1 cellular context compared by ENCODE assay signal in the genomic region with DNA sequence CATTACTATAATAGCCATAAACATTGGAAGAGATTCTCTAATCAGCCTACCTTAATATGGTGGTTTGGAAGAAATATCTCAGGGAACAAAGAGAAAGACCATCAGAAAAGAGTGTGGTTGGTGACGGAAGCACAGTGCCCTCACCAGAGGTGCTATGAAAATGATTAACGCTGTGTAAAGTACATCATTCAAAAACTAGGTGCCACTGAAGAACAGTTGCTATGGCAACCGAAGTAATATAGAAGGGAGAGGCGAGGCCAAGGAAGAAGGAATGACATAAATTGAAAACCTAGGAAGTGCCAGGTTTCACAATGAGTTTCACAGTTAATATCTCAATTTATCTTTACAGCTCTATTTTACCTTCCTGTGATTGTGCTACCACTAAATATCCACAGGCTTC.
TF ChIP-seq lines count a peak whose summit lies in the region.

No MANE protein-coding gene starts in this region.

TF ChIP-seq in GM23338, 12 proteins besides CTCF, POLR2A, EP300 and RAD21 (continued from another document):
- TF ChIP-seq, protein P1, sequence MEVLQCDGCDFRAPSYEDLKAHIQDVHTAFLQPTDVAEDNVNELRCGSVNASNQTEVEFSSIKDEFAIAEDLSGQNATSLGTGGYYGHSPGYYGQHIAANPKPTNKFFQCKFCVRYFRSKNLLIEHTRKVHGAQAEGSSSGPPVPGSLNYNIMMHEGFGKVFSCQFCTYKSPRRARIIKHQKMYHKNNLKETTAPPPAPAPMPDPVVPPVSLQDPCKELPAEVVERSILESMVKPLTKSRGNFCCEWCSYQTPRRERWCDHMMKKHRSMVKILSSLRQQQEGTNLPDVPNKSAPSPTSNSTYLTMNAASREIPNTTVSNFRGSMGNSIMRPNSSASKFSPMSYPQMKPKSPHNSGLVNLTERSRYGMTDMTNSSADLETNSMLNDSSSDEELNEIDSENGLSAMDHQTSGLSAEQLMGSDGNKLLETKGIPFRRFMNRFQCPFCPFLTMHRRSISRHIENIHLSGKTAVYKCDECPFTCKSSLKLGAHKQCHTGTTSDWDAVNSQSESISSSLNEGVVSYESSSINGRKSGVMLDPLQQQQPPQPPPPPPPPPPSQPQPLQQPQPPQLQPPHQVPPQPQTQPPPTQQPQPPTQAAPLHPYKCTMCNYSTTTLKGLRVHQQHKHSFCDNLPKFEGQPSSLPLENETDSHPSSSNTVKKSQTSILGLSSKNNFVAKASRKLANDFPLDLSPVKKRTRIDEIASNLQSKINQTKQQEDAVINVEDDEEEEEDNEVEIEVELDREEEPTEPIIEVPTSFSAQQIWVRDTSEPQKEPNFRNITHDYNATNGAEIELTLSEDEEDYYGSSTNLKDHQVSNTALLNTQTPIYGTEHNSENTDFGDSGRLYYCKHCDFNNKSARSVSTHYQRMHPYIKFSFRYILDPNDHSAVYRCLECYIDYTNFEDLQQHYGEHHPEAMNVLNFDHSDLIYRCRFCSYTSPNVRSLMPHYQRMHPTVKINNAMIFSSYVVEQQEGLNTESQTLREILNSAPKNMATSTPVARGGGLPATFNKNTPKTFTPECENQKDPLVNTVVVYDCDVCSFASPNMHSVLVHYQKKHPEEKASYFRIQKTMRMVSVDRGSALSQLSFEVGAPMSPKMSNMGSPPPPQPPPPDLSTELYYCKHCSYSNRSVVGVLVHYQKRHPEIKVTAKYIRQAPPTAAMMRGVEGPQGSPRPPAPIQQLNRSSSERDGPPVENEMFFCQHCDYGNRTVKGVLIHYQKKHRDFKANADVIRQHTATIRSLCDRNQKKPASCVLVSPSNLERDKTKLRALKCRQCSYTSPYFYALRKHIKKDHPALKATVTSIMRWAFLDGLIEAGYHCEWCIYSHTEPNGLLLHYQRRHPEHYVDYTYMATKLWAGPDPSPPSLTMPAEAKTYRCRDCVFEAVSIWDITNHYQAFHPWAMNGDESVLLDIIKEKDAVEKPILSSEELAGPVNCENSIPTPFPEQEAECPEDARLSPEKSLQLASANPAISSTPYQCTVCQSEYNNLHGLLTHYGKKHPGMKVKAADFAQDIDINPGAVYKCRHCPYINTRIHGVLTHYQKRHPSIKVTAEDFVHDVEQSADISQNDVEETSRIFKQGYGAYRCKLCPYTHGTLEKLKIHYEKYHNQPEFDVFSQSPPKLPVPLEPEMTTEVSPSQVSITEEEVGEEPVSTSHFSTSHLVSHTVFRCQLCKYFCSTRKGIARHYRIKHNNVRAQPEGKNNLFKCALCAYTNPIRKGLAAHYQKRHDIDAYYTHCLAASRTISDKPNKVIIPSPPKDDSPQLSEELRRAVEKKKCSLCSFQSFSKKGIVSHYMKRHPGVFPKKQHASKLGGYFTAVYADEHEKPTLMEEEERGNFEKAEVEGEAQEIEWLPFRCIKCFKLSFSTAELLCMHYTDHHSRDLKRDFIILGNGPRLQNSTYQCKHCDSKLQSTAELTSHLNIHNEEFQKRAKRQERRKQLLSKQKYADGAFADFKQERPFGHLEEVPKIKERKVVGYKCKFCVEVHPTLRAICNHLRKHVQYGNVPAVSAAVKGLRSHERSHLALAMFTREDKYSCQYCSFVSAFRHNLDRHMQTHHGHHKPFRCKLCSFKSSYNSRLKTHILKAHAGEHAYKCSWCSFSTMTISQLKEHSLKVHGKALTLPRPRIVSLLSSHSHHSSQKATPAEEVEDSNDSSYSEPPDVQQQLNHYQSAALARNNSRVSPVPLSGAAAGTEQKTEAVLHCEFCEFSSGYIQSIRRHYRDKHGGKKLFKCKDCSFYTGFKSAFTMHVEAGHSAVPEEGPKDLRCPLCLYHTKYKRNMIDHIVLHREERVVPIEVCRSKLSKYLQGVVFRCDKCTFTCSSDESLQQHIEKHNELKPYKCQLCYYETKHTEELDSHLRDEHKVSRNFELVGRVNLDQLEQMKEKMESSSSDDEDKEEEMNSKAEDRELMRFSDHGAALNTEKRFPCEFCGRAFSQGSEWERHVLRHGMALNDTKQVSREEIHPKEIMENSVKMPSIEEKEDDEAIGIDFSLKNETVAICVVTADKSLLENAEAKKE (CRISPR knock-in tag; IDR thresholded peaks at IDR 0.05), result no peak
- TF ChIP-seq NANOG (IDR thresholded peaks at IDR 0.05; ENCODE audit: borderline replicate concordance), result no peak
- no peak for TF ChIP-seq STAT1 (IDR thresholded peaks at IDR 0.05; ENCODE audit: unreplicated experiment)
- TF ChIP-seq CREB1 (CRISPR knock-in tag; IDR thresholded peaks at IDR 0.05; ENCODE audit: low read depth), result no peak
- TF ChIP-seq, protein P2, sequence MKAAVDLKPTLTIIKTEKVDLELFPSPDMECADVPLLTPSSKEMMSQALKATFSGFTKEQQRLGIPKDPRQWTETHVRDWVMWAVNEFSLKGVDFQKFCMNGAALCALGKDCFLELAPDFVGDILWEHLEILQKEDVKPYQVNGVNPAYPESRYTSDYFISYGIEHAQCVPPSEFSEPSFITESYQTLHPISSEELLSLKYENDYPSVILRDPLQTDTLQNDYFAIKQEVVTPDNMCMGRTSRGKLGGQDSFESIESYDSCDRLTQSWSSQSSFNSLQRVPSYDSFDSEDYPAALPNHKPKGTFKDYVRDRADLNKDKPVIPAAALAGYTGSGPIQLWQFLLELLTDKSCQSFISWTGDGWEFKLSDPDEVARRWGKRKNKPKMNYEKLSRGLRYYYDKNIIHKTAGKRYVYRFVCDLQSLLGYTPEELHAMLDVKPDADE (IDR thresholded peaks at IDR 0.05), result no peak
- TF ChIP-seq EZH2 (IDR thresholded peaks at IDR 0.05; ENCODE audit: low read depth, unreplicated experiment), result no peak
- TF ChIP-seq, protein P3, sequence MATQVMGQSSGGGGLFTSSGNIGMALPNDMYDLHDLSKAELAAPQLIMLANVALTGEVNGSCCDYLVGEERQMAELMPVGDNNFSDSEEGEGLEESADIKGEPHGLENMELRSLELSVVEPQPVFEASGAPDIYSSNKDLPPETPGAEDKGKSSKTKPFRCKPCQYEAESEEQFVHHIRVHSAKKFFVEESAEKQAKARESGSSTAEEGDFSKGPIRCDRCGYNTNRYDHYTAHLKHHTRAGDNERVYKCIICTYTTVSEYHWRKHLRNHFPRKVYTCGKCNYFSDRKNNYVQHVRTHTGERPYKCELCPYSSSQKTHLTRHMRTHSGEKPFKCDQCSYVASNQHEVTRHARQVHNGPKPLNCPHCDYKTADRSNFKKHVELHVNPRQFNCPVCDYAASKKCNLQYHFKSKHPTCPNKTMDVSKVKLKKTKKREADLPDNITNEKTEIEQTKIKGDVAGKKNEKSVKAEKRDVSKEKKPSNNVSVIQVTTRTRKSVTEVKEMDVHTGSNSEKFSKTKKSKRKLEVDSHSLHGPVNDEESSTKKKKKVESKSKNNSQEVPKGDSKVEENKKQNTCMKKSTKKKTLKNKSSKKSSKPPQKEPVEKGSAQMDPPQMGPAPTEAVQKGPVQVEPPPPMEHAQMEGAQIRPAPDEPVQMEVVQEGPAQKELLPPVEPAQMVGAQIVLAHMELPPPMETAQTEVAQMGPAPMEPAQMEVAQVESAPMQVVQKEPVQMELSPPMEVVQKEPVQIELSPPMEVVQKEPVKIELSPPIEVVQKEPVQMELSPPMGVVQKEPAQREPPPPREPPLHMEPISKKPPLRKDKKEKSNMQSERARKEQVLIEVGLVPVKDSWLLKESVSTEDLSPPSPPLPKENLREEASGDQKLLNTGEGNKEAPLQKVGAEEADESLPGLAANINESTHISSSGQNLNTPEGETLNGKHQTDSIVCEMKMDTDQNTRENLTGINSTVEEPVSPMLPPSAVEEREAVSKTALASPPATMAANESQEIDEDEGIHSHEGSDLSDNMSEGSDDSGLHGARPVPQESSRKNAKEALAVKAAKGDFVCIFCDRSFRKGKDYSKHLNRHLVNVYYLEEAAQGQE (IDR thresholded peaks at IDR 0.05; ENCODE audit: unreplicated experiment), result no peak
- no peak for TF ChIP-seq ZNF331 (CRISPR knock-in tag; IDR thresholded peaks at IDR 0.05; ENCODE audit: low read depth)
